ENCODE assay signal across 21 cellular contexts in the genomic region with DNA sequence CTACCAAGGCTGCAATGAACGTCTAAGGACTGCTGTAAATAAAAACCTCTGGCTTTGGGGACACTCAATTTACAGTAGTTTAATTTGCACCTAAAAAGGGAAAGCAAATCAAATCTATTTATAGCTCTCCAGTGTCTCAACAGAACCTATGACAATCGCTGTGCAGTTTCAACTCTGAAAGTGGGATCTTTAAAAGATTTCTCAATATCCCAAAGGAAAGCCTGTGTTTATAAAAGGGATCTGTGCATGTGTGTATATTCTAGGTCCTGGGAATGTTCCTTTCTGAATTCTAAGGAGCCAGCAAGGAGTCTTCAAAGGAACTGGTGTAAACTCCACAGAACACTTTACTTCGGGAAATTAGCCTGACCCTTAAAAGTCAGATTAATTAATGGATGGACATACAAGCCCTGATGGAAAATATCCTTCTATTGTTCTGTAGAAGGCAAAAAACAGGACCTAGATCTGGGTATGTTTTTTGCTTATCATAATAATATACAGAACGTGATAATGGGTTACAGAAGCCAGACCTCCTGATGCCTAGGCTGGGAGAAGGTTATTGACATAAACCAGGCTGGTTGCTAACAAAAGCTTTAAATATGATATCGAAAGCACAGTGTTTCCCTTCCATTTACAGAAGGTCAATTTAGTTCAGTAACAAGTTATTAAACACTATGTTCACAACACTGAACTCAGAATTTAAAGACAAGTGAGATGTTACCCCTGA. TPM values are rescaled to one million over a fixed set of nuclear protein-coding genes. Genes with fewer than 3 reads are reported as not detected.
DNase-seq lines count a peak whose midpoint lies in the region; ATAC-seq and TF ChIP-seq lines count a peak whose summit lies in the region.
"Had no signal": no experiment of that assay in that cellular context is flagged by ENCODE, and none has a peak within 500 bp of the region (broad histone marks: within the 10 kb centered on the region; RNA-seq: fewer than 3 reads in every experiment).

No MANE protein-coding gene starts in this region.

- no peak overlapping the region for H3K4me3 Mint-ChIP-seq in GM23338
- H3K4me3 Mint-ChIP-seq: CD14-positive monocyte had no signal

- peak overlapping the region; percentile 75 for H3K27ac ChIP-seq in muscle layer of colon (ENCODE audit: low read depth, low read length)
- H3K27ac ChIP-seq in uterus: peak overlapping the region; percentile 61 to 86
- no peak overlapping the region for H3K27ac ChIP-seq in GM23338 (ENCODE audit: low read depth)
- H3K27ac ChIP-seq: neutrophil, suprapubic skin had no signal

- no peaks in the 10 kb centered on the region for H3K27me3 ChIP-seq in muscle layer of colon (ENCODE audit: control insufficient read depth in 1 of 2, insufficient read depth in 2 of 2, low read length in 2 of 2)
- H3K27me3 ChIP-seq in uterus: no peaks in the 10 kb centered on the region
- no peaks in the 10 kb centered on the region for H3K27me3 ChIP-seq in GM23338 (ENCODE audit: insufficient read depth)
- H3K27me3 ChIP-seq: suprapubic skin had no signal

- H3K4me1 Mint-ChIP-seq in GM23338: peaks cover 30% of the 10 kb centered on the region
- H3K4me1 Mint-ChIP-seq: CD14-positive monocyte had no signal

- H3K36me3 Mint-ChIP-seq in GM23338 (ENCODE audit: low read depth): peaks cover 8% of the 10 kb centered on the region; the same call in 2 of the 3 replicates
- H3K36me3 Mint-ChIP-seq: CD14-positive monocyte had no signal

- intact Hi-C loops in uterus (cut with DNase I; ENCODE audit: low total_unique reads): no loop called here

- DNase-seq in SK-N-DZ (ENCODE audit: low spot score) (peak; percentile 79), choroid plexus epithelial cell (ENCODE audit: low read depth) (peak; percentile 48), uterus (no peak), COLO829 (ENCODE audit: low spot score) (no peak), GM23338 (ENCODE audit: low spot score) (no peak), cerebellar cortex (ENCODE audit: low spot score) (no peak)
- DNase-seq: activated CD4-positive, alpha-beta T cell treated with anti-CD3 and anti-CD28 coated beads, Interleukin-2, amount 50 U/mL, for 1 hour; activated naive CD4-positive, alpha-beta T cell treated with anti-CD3 and anti-CD28 coated beads, Interleukin-2, amount 50 U/mL, for 16 hours; activated T-cell treated with anti-CD3 and anti-CD28 coated beads for 4 hours; DMS79 treated with DMSO at 0.1 percent for 48 hours; effector CD8-positive, alpha-beta T cell; midbrain; NCI-H1417 treated with DMSO at 0.1 percent for 48 hours; NCI-H2171 treated with DMSO at 0.1 percent for 48 hours; PC-3; stimulated activated CD4-positive, alpha-beta T cell treated with anti-CD3 and anti-CD28 coated beads, Interleukin-4, amount 100 ng/mL, for 24 hours had no signal

- H3K36me3 ChIP-seq in muscle layer of colon (ENCODE audit: insufficient read depth, low read length) (no peaks in the 10 kb centered on the region), uterus (no peaks in the 10 kb centered on the region), GM23338 (ENCODE audit: insufficient read depth) (no peaks in the 10 kb centered on the region; the same call in 1 of the 2 replicates)
- H3K36me3 ChIP-seq: neutrophil, suprapubic skin had no signal

- peaks cover 95% of the 10 kb centered on the region for H3K79me2 ChIP-seq in GM23338 (replicated peaks; ENCODE audit: insufficient read depth)

- TF ChIP-seq CTCF in choroid plexus epithelial cell (conservative IDR thresholded peaks at IDR 0.05; ENCODE audit: low read depth, low read length) (no peak), uterus (IDR thresholded peaks at IDR 0.05) (no peak), GM23338 (conservative IDR thresholded peaks at IDR 0.05; ENCODE audit: low read depth in 2 of 2) (no peak)

- no peaks in the 10 kb centered on the region for H3F3A ChIP-seq in GM23338 (replicated peaks; ENCODE audit: low read depth)

- H3K27ac Mint-ChIP-seq in GM23338: no peak overlapping the region
- H3K27ac Mint-ChIP-seq: CD14-positive monocyte had no signal

- no peak for TF ChIP-seq POLR2A in uterus (IDR thresholded peaks at IDR 0.05)

- no peak overlapping the region; the same call in 1 of the 2 replicates for H3K4me2 ChIP-seq in GM23338

- H3K4me3 ChIP-seq in choroid plexus epithelial cell (ENCODE audit: low read depth, low read length) (no peak overlapping the region), muscle layer of colon (ENCODE audit: low read depth in 1 of 2, low read length in 2 of 2) (peak overlapping the region in 1 of 2 donors; percentile 2), uterus (peak overlapping the region in 1 of 2 donors; percentile 9), GM23338 (no peak overlapping the region)
- H3K4me3 ChIP-seq: suprapubic skin had no signal

- no peak overlapping the region for H2AFZ ChIP-seq in GM23338

- ATAC-seq in GM23338: no peak
- ATAC-seq: HCT116, PC-3 had no signal

- peaks cover 11% of the 10 kb centered on the region for H3K9me3 Mint-ChIP-seq in GM23338

- H3K4me1 ChIP-seq in muscle layer of colon (ENCODE audit: insufficient read depth, low read length) (peaks cover 48% of the 10 kb centered on the region), uterus (peaks cover 0 to 13% of the 10 kb centered on the region in 2 donors), GM23338 (ENCODE audit: insufficient read depth) (peaks cover 33% of the 10 kb centered on the region)

- H3K9ac ChIP-seq in muscle layer of colon (ENCODE audit: low read length): peak overlapping the region; percentile 25

- peaks cover 3% of the 10 kb centered on the region for H3K27me3 Mint-ChIP-seq in GM23338 (ENCODE audit: insufficient read depth, low read depth, poor library complexity)

- no peaks in the 10 kb centered on the region for H4K20me1 ChIP-seq in GM23338 (replicated peaks; ENCODE audit: insufficient read depth)

- H3K9me3 ChIP-seq in muscle layer of colon (ENCODE audit: low read length) (no peaks in the 10 kb centered on the region), uterus (no peaks in the 10 kb centered on the region)
- H3K9me3 ChIP-seq: suprapubic skin had no signal

- H3K9me2 ChIP-seq in GM23338 (ENCODE audit: insufficient read depth): no peaks in the 10 kb centered on the region

TF ChIP-seq in GM23338, 12 proteins besides CTCF, POLR2A, EP300 and RAD21 (continues in another document):
- no peak for TF ChIP-seq EZH2phosphoT487 (IDR thresholded peaks at IDR 0.05; ENCODE audit: unreplicated experiment)
- no peak for TF ChIP-seq EZH2 (IDR thresholded peaks at IDR 0.05; ENCODE audit: low read depth, unreplicated experiment)
- TF ChIP-seq, protein P1, sequence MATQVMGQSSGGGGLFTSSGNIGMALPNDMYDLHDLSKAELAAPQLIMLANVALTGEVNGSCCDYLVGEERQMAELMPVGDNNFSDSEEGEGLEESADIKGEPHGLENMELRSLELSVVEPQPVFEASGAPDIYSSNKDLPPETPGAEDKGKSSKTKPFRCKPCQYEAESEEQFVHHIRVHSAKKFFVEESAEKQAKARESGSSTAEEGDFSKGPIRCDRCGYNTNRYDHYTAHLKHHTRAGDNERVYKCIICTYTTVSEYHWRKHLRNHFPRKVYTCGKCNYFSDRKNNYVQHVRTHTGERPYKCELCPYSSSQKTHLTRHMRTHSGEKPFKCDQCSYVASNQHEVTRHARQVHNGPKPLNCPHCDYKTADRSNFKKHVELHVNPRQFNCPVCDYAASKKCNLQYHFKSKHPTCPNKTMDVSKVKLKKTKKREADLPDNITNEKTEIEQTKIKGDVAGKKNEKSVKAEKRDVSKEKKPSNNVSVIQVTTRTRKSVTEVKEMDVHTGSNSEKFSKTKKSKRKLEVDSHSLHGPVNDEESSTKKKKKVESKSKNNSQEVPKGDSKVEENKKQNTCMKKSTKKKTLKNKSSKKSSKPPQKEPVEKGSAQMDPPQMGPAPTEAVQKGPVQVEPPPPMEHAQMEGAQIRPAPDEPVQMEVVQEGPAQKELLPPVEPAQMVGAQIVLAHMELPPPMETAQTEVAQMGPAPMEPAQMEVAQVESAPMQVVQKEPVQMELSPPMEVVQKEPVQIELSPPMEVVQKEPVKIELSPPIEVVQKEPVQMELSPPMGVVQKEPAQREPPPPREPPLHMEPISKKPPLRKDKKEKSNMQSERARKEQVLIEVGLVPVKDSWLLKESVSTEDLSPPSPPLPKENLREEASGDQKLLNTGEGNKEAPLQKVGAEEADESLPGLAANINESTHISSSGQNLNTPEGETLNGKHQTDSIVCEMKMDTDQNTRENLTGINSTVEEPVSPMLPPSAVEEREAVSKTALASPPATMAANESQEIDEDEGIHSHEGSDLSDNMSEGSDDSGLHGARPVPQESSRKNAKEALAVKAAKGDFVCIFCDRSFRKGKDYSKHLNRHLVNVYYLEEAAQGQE (IDR thresholded peaks at IDR 0.05; ENCODE audit: unreplicated experiment): no peak
- TF ChIP-seq CREB1 (CRISPR knock-in tag; IDR thresholded peaks at IDR 0.05; ENCODE audit: low read depth): no peak
- TF ChIP-seq, protein P2, sequence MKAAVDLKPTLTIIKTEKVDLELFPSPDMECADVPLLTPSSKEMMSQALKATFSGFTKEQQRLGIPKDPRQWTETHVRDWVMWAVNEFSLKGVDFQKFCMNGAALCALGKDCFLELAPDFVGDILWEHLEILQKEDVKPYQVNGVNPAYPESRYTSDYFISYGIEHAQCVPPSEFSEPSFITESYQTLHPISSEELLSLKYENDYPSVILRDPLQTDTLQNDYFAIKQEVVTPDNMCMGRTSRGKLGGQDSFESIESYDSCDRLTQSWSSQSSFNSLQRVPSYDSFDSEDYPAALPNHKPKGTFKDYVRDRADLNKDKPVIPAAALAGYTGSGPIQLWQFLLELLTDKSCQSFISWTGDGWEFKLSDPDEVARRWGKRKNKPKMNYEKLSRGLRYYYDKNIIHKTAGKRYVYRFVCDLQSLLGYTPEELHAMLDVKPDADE (IDR thresholded peaks at IDR 0.05): no peak

RNA-seq across cellular contexts. Expression of a gene that starts 53.2 kb away (rescaled TPM):
- polyA plus RNA-seq in SK-N-DZ (2014; cell fraction: cytosol; rRNA removed): 20.4 and 24.0 TPM in 2 replicates
- 17.3 and 27.1 TPM in 2 replicates for polyA plus RNA-seq in SK-N-DZ (2014; cell fraction: nucleus; rRNA removed)
- total RNA-seq in uterus: 10 to 100 TPM in 2 of 4 donors, 1 to 10 TPM in 2; 8.2 to 55.0 (median 28.9) TPM
- 21.5 and 25.9 TPM in 2 replicates for total RNA-seq in GM23338 (2014; rRNA removed; shearing (Covaris generic))
- 5.4 and 6.5 TPM in 2 replicates for polyA plus RNA-seq in GM23338 (2016; fragmentation: Nextera tagmentation; extraction: Ambion mirVana)
- polyA plus RNA-seq: CD14-positive monocyte had no signal

Comparison
In these comparisons a context has a peak if more than half of its experiments do, and no peak if none do; other contexts are left out.
1. DNase-seq: peak in SK-N-DZ (single experiment) and choroid plexus epithelial cell (single experiment); none in uterus (0 of 2), COLO829 (single experiment), GM23338 (single experiment) and cerebellar cortex (single experiment).